28 cellular contexts compared by ENCODE assay signal in genomic region chr16:13291934-13292333, GRCh38.
A peak's percentile ranks its signal among the peaks of the same experiment; 100 is the strongest.
DNase-seq lines count a peak whose midpoint lies in the region; ATAC-seq, FAIRE-seq and TF ChIP-seq lines count a peak whose summit lies in the region.
"Had no signal": no experiment of that assay in that cellular context is flagged by ENCODE, and none has a peak within 500 bp of the region (broad histone marks: within the 10 kb centered on the region; RNA-seq: fewer than 3 reads in every experiment).

No MANE protein-coding gene starts in this region.

- TF ChIP-seq CTCF in breast epithelium (IDR thresholded peaks at IDR 0.05) = no peak

- no peak for FAIRE-seq in urothelium cell line (lab: Jason Lieb, UNC)

- H3K4me3 ChIP-seq in breast epithelium = no peak overlapping the region
- H3K4me3 ChIP-seq: ascending aorta, HAP-1, PC-9, tibial nerve had no signal

- no peak for ATAC-seq in HG03280 (IDR thresholded peaks at IDR 0.05; ENCODE audit: unreplicated experiment)
- ATAC-seq in GM21390 (IDR thresholded peaks at IDR 0.05; ENCODE audit: unreplicated experiment) = no peak
- ATAC-seq: activated T-helper 17 cell treated with anti-CD3 and anti-CD28 coated beads, Interleukin-2, amount 50 U/mL, for 72 hours; left cardiac atrium; naive thymus-derived CD4-positive, alpha-beta T cell; stimulated activated naive CD8-positive, alpha-beta T cell treated with anti-CD3 and anti-CD28 coated beads, Interleukin-15, amount 100 ng/mL, for 72 hours had no signal

- H3K9me3 ChIP-seq in breast epithelium = no peaks in the 10 kb centered on the region
- H3K9me3 ChIP-seq: ascending aorta, BE2C, tibial nerve had no signal

- no peaks in the 10 kb centered on the region for H3K4me1 ChIP-seq in breast epithelium
- H3K4me1 ChIP-seq: ascending aorta, BE2C, HAP-1, parathyroid adenoma, tibial nerve had no signal

- no peaks in the 10 kb centered on the region for H3K36me3 ChIP-seq in breast epithelium
- H3K36me3 ChIP-seq: ascending aorta, BE2C, HAP-1, tibial nerve had no signal

- intact Hi-C loops in breast epithelium (cut with DNase I; ENCODE audit: low total_unique reads) = no loop called here

- DNase-seq in LHCN-M2 (ENCODE audit: low read depth) (peak; percentile 21), astrocyte of the hippocampus (ENCODE audit: low read depth, low spot score) (peak; percentile 17), left kidney (ENCODE audit: low read depth, low spot score) (peak; percentile 78), urothelium cell line (ENCODE audit: low spot score) (peak; percentile 27), breast epithelium (ENCODE audit: low spot score in 2 of 2) (no peak)
- DNase-seq: activated CD4-positive, alpha-beta T cell treated with anti-CD3 and anti-CD28 coated beads, Interleukin-2, amount 50 U/mL, for 48 hours; activated CD8-positive, alpha-beta memory T cell treated with anti-CD3 and anti-CD28 coated beads, Interleukin-2, amount 50 U/mL, for 4 hours; activated naive CD8-positive, alpha-beta T cell treated with anti-CD3 and anti-CD28 coated beads for 36 hours; BE2C; central memory CD4-positive, alpha-beta T cell; dermis blood vessel endothelial cell; DMS79 treated with DMSO at 0.1 percent for 48 hours; glutamatergic neuron; left cardiac atrium; naive thymus-derived CD4-positive, alpha-beta T cell; NCI-H1417; NCI-H2107; NCI-H446 treated with DMSO at 0.1 percent for 48 hours; PC-9; SHP77 treated with DMSO at 0.1 percent for 48 hours; stimulated activated naive CD8-positive, alpha-beta T cell treated with anti-CD3 and anti-CD28 coated beads, Interleukin-15, amount 100 ng/mL, for 72 hours had no signal

- H3K27ac ChIP-seq in breast epithelium = no peak overlapping the region
- H3K27ac ChIP-seq: ascending aorta, parathyroid adenoma, PC-9, tibial nerve had no signal

- no peaks in the 10 kb centered on the region for H3K27me3 ChIP-seq in breast epithelium
- H3K27me3 ChIP-seq: ascending aorta, BE2C, tibial nerve had no signal

- no peak for TF ChIP-seq POLR2A in breast epithelium (IDR thresholded peaks at IDR 0.05)

Comparison
In these comparisons a context has a peak if more than half of its experiments do, and no peak if none do; other contexts are left out.
1. DNase-seq: peak in LHCN-M2 (single experiment), astrocyte of the hippocampus (single experiment), left kidney (single experiment) and urothelium cell line (single experiment); none in breast epithelium (0 of 2).